Comparison of ENCODE assay signal across 13 cellular contexts in genomic region chr13:18951412-18951811, GRCh38.
A peak's percentile ranks its signal among the peaks of the same experiment; 100 is the strongest.
DNase-seq lines count a peak whose midpoint lies in the region; ATAC-seq lines count a peak whose summit lies in the region.
"Had no signal": no experiment of that assay in that cellular context is flagged by ENCODE, and none has a peak within 500 bp of the region (broad histone marks: within the 10 kb centered on the region; RNA-seq: fewer than 3 reads in every experiment).

No MANE protein-coding gene starts in this region.

- DNase-seq in 8988T (peak; percentile 2), D341Med (ENCODE audit: low spot score) (peak; percentile 6), iPS-NIHi11 (ENCODE audit: low spot score) (peak; percentile 3), posterior vena cava (ENCODE audit: low spot score) (peak; percentile 80)
- no peak for DNase-seq in activated T-cell treated with anti-CD3 and anti-CD28 coated beads, Interleukin-2, amount 50 U/mL, for 1 hour
- DNase-seq in stimulated activated CD8-positive, alpha-beta memory T cell treated with anti-CD3 and anti-CD28 coated beads, Interleukin-4, amount 100 ng/mL, for 48 hours: no peak
- DNase-seq: CD8-positive, alpha-beta T cell; COR-L47; DMS53; GF-D8; GOT3 had no signal

- ATAC-seq in GM18861 (IDR thresholded peaks at IDR 0.05; ENCODE audit: unreplicated experiment): no peak
- ATAC-seq: A549; CD8-positive, alpha-beta T cell had no signal

- intact Hi-C loops in posterior vena cava (cut with DNase I): no loop called here

Comparison
In these comparisons a context has a peak if more than half of its experiments do, and no peak if none do; other contexts are left out.
1. DNase-seq: peak in 8988T (single experiment), D341Med (single experiment), iPS-NIHi11 (single experiment) and posterior vena cava (single experiment); none in activated T-cell treated with anti-CD3 and anti-CD28 coated beads, Interleukin-2, amount 50 U/mL, for 1 hour (single experiment) and stimulated activated CD8-positive, alpha-beta memory T cell treated with anti-CD3 and anti-CD28 coated beads, Interleukin-4, amount 100 ng/mL, for 48 hours (single experiment).